Comparison of ENCODE assay signal across 8 cellular contexts in genomic region chr18:68721681-68722583, GRCh38. TPM values are rescaled to one million over a fixed set of nuclear protein-coding genes. Genes with fewer than 3 reads are reported as not detected.
A peak's percentile ranks its signal among the peaks of the same experiment; 100 is the strongest.
DNase-seq lines count a peak whose midpoint lies in the region; ATAC-seq, FAIRE-seq and TF ChIP-seq lines count a peak whose summit lies in the region.

No MANE protein-coding gene starts in this region.

- H3K9me3 Mint-ChIP-seq in mesothelial cell of epicardium = no peaks in the 10 kb centered on the region

- H3K27ac Mint-ChIP-seq in mesothelial cell of epicardium = no peak overlapping the region

- peak overlapping the region; percentile 42 for H3K4me3 ChIP-seq in WI38 (ENCODE audit: low read depth, low read length)

- H3K27me3 Mint-ChIP-seq in mesothelial cell of epicardium (ENCODE audit: low read depth) = no peaks in the 10 kb centered on the region

- no peak for TF ChIP-seq POLR2A in H54 (IDR thresholded peaks at IDR 0.05; ENCODE audit: low read depth, low read length)

- no peak for TF ChIP-seq CTCF in WI38 (IDR thresholded peaks at IDR 0.05; ENCODE audit: low read depth, low read length)
- TF ChIP-seq CTCF in mesothelial cell of epicardium (IDR thresholded peaks at IDR 0.05; ENCODE audit: unreplicated experiment) = no peak

- no peak overlapping the region for H3K4me3 Mint-ChIP-seq in mesothelial cell of epicardium

- no peaks in the 10 kb centered on the region for H3K4me1 Mint-ChIP-seq in mesothelial cell of epicardium

- peak; percentile 67 to 83 for ATAC-seq in activated CD4-positive, CD25-positive, alpha-beta regulatory T cell treated with anti-CD3 and anti-CD28 coated beads, Interleukin-2, amount 50 U/mL, for 24 hours
- peak; percentile 88 for ATAC-seq in HG03039 (IDR thresholded peaks at IDR 0.05; ENCODE audit: unreplicated experiment)

- DNase-seq in activated CD4-positive, CD25-positive, alpha-beta regulatory T cell treated with anti-CD3 and anti-CD28 coated beads, Interleukin-2, amount 50 U/mL, for 72 hours = no peak
- DNase-seq in medulla oblongata (ENCODE audit: extremely low spot score) (peak; percentile 42), NCI-H345 treated with DMSO at 0.1 percent for 48 hours (lab: John Stamatoyannopoulos, UW; ENCODE audit: unreplicated experiment) (no peak), H54 (ENCODE audit: insufficient read length, low spot score) (no peak), mesothelial cell of epicardium (ENCODE audit: low spot score in 2 of 2, unreplicated experiment in 2 of 2) (no peak)

- peaks cover 3% of the 10 kb centered on the region for H3K36me3 Mint-ChIP-seq in mesothelial cell of epicardium

- no peak for FAIRE-seq in H54 (lab: Jason Lieb, UNC)

RNA-seq across cellular contexts. Expression of gene TMX3, which starts 7.0 kb away (rescaled TPM):
- 45.0 to 51.3 TPM (median 51.1 TPM) in 3 replicates for total RNA-seq in mesothelial cell of epicardium
